Comparison of ENCODE assay signal across 8 cellular contexts in genomic region chr12:32139064-32139421, GRCh38. TPM values are rescaled to one million over a fixed set of nuclear protein-coding genes. Genes with fewer than 3 reads are reported as not detected.
DNase-seq lines count a peak whose midpoint lies in the region; ATAC-seq and TF ChIP-seq lines count a peak whose summit lies in the region.

No MANE protein-coding gene starts in this region.

- peaks cover 19% of the 10 kb centered on the region for H3K27me3 Mint-ChIP-seq in activated CD4-positive, alpha-beta memory T cell treated with anti-CD3 and anti-CD28 coated beads, Interleukin-2, amount 10 ng/mL, durations not matched to agents 7 days and 5 days
- H3K27me3 Mint-ChIP-seq in immature natural killer cell (ENCODE audit: low read depth in 3 of 3), result peaks cover 0 to 2% (median 0%) of the 10 kb centered on the region in 3 donors

- peak; percentile 92 for ATAC-seq in GM19351 (IDR thresholded peaks at IDR 0.05; ENCODE audit: unreplicated experiment)
- peak; percentile 90 for ATAC-seq in HG03432 (IDR thresholded peaks at IDR 0.05; ENCODE audit: unreplicated experiment)

- TF ChIP-seq CTCF in RWPE1 (conservative IDR thresholded peaks at IDR 0.05; ENCODE audit: low read depth), result no peak

- POLR2A ChIA-PET in activated CD4-positive, alpha-beta memory T cell treated with anti-CD3 and anti-CD28 coated beads, Interleukin-2, amount 10 ng/mL, durations not matched to agents 7 days and 5 days (lab: Charles Lee), result interaction anchor here (0.6 to 2.4 kb wide), 3 partner anchors 32 to 112 kb away, joined by 3 to 10 read pairs (median 3); partner anchors contain the start of gene BICD1
- POLR2A ChIA-PET in RWPE1 (lab: Yijun Ruan, JAX; ENCODE audit: low non-redundant PET), result no interaction called here

- H3K36me3 Mint-ChIP-seq in activated CD4-positive, alpha-beta memory T cell treated with anti-CD3 and anti-CD28 coated beads, Interleukin-2, amount 10 ng/mL, durations not matched to agents 7 days and 5 days (ENCODE audit: low read depth), result peaks cover 2% of the 10 kb centered on the region
- no peaks in the 10 kb centered on the region for H3K36me3 Mint-ChIP-seq in immature natural killer cell

- H3K4me3 Mint-ChIP-seq in activated CD4-positive, alpha-beta memory T cell treated with anti-CD3 and anti-CD28 coated beads, Interleukin-2, amount 10 ng/mL, durations not matched to agents 7 days and 5 days, result peak overlapping the region; percentile 64
- H3K4me3 Mint-ChIP-seq in immature natural killer cell, result peak overlapping the region; percentile 86 to 90 (median 87)

- DNase-seq in EH (ENCODE audit: low read depth) (peak; percentile 52), immature natural killer cell (peak in 2 of 3 donors; percentile 13 to 14), substantia nigra (lab: John Stamatoyannopoulos, UW) (peak in 3 of 49 donors; percentile 24 to 42 (median 39)), NCI-H1417 treated with DMSO at 0.1 percent for 48 hours (lab: John Stamatoyannopoulos, UW) (no peak), RWPE1 (ENCODE audit: low spot score) (no peak)
- DNase-seq in activated CD4-positive, alpha-beta memory T cell treated with anti-CD3 and anti-CD28 coated beads, Interleukin-2, amount 10 ng/mL, durations not matched to agents 7 days and 5 days, result peak; percentile 44

- H3K27ac Mint-ChIP-seq in activated CD4-positive, alpha-beta memory T cell treated with anti-CD3 and anti-CD28 coated beads, Interleukin-2, amount 10 ng/mL, durations not matched to agents 7 days and 5 days, result no peak overlapping the region
- H3K27ac Mint-ChIP-seq in immature natural killer cell, result peak overlapping the region in 5 of 6 donors; percentile 39 to 87 (median 63)

- H3K9me3 Mint-ChIP-seq in activated CD4-positive, alpha-beta memory T cell treated with anti-CD3 and anti-CD28 coated beads, Interleukin-2, amount 10 ng/mL, durations not matched to agents 7 days and 5 days, result no peaks in the 10 kb centered on the region
- no peaks in the 10 kb centered on the region for H3K9me3 Mint-ChIP-seq in immature natural killer cell

- H3K4me1 Mint-ChIP-seq in activated CD4-positive, alpha-beta memory T cell treated with anti-CD3 and anti-CD28 coated beads, Interleukin-2, amount 10 ng/mL, durations not matched to agents 7 days and 5 days, result peaks cover 31% of the 10 kb centered on the region
- H3K4me1 Mint-ChIP-seq in immature natural killer cell, result peaks cover 30 to 33% of the 10 kb centered on the region in 2 donors

- H3K27ac ChIP-seq in substantia nigra (ENCODE audit: low read depth, low read length, poor library complexity, severe bottlenecking) (peak overlapping the region; percentile 60), RWPE1 (no peak overlapping the region)

- CTCF ChIA-PET in activated CD4-positive, alpha-beta memory T cell treated with anti-CD3 and anti-CD28 coated beads, Interleukin-2, amount 10 ng/mL, durations not matched to agents 7 days and 5 days (lab: Charles Lee), result no interaction called here
- CTCF ChIA-PET in RWPE1 (lab: Yijun Ruan, JAX), result no interaction called here

RNA-seq across cellular contexts. Expression of gene BICD1, which starts 32.4 kb away (rescaled TPM):
- total RNA-seq in activated CD4-positive, alpha-beta memory T cell treated with anti-CD3 and anti-CD28 coated beads, Interleukin-2, amount 10 ng/mL, durations not matched to agents 7 days and 5 days, result 10 to 100 TPM; 12.5 to 15.9 TPM
- polyA plus RNA-seq in immature natural killer cell, result 1 to 10 TPM; 1.0 to 9.1 (median 4.0) TPM

Comparison
In these comparisons a context has a peak if more than half of its experiments do, and no peak if none do; other contexts are left out.
1. DNase-seq: peak in EH (single experiment), activated CD4-positive, alpha-beta memory T cell treated with anti-CD3 and anti-CD28 coated beads, Interleukin-2, amount 10 ng/mL, durations not matched to agents 7 days and 5 days (single experiment) and immature natural killer cell (2 of 3); none in NCI-H1417 treated with DMSO at 0.1 percent for 48 hours (single experiment) and RWPE1 (single experiment).